In the genomic region with DNA sequence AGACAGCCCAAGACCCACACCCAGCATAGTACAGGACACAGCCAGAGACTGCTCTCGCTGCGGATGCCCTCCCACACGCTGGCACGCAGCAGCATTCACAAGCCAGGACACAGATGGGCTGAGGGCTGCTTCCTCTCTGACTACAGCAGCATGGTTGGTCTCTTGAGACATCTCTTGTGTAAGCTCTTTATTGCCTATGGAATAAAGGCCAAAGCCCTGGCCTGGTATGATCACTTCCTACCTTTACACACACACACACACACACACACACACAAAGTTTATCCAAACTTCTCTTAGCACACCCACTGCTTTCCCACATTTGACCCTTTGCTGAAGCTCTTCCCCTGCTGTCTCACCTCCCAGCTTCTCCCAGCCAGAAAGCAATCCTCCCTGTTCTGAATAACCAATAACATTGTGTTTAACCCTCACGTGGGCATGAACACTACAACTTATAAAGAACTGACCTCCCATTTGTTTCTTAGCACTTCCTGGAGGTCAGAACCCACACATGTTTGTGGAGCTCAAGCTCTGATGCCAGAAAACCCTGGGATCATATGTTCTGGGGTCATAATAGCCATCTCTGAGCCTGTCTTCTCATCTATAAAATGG, we compare ENCODE assay signal across 8 cellular contexts. TPM values are rescaled to one million over a fixed set of nuclear protein-coding genes. Genes with fewer than 3 reads are reported as not detected.
DNase-seq lines count a peak whose midpoint lies in the region; ATAC-seq lines count a peak whose summit lies in the region.

No MANE protein-coding gene starts in this region.

- H3K27me3 Mint-ChIP-seq in activated CD4-positive, alpha-beta T cell treated with anti-CD3 and anti-CD28 coated beads for 36 hours, result no peaks in the 10 kb centered on the region

- no peaks in the 10 kb centered on the region for H3K27me3 ChIP-seq in subcutaneous abdominal adipose tissue (ENCODE audit: control insufficient read depth in 5 of 5, insufficient read depth in 4 of 5, low read length in 5 of 5)

- intact Hi-C loops in activated CD4-positive, alpha-beta T cell treated with anti-CD3 and anti-CD28 coated beads for 36 hours (cut with DNase I, micrococcal nuclease), result loop anchor here (2.0 to 5.0 kb wide), 2 partner anchors 153 to 521 kb away; a partner anchor contains a TSS

- peak overlapping the region in 4 of 5 donors; percentile 45 to 63 (median 60) for H3K9ac ChIP-seq in subcutaneous abdominal adipose tissue (ENCODE audit: low read length in 5 of 5)

- no peak overlapping the region for H3K27ac Mint-ChIP-seq in activated CD4-positive, alpha-beta T cell treated with anti-CD3 and anti-CD28 coated beads for 36 hours

- peak overlapping the region; percentile 97 for H3K4me3 Mint-ChIP-seq in activated CD4-positive, alpha-beta T cell treated with anti-CD3 and anti-CD28 coated beads for 36 hours

- POLR2A ChIA-PET in activated CD4-positive, alpha-beta T cell treated with anti-CD3 and anti-CD28 coated beads for 36 hours (lab: Charles Lee), result interaction anchor here (0.6 kb wide), 1 partner anchor 50 kb away, joined by 5 read pairs; no protein-coding TSS in a partner anchor

- H3K36me3 ChIP-seq in subcutaneous abdominal adipose tissue (ENCODE audit: control insufficient read depth in 5 of 5, insufficient read depth in 5 of 5, low read length in 5 of 5), result no peaks in the 10 kb centered on the region

- peaks cover 32% of the 10 kb centered on the region for H3K4me1 Mint-ChIP-seq in activated CD4-positive, alpha-beta T cell treated with anti-CD3 and anti-CD28 coated beads for 36 hours

- peak; percentile 37 for DNase-seq in activated CD4-positive, alpha-beta T cell treated with anti-CD3 and anti-CD28 coated beads for 36 hours
- DNase-seq in activated CD4-positive, alpha-beta T cell treated with anti-CD3 and anti-CD28 coated beads, Interleukin-2, amount 50 U/mL, for 4 hours, result no peak
- peak; percentile 92 for DNase-seq in NCI-H446 treated with DMSO at 0.1 percent for 48 hours (lab: John Stamatoyannopoulos, UW)
- peak; percentile 85 for DNase-seq in brain pericyte (ENCODE audit: low read depth, low spot score)
- peak; percentile 68 for DNase-seq in left kidney (ENCODE audit: low read depth, low spot score)
- DNase-seq in NCI-H2227 (lab: John Stamatoyannopoulos, UW; ENCODE audit: unreplicated experiment), result no peak

- H3K9me3 Mint-ChIP-seq in activated CD4-positive, alpha-beta T cell treated with anti-CD3 and anti-CD28 coated beads for 36 hours (ENCODE audit: low read depth), result peaks cover 2% of the 10 kb centered on the region

- ATAC-seq in activated CD4-positive, alpha-beta T cell treated with anti-CD3 and anti-CD28 coated beads for 36 hours, result no peak
- ATAC-seq in GM21447 (IDR thresholded peaks at IDR 0.05; ENCODE audit: unreplicated experiment), result no peak

- H3K4me3 ChIP-seq in subcutaneous abdominal adipose tissue (ENCODE audit: low read depth in 1 of 5, low read length in 5 of 5), result peak overlapping the region; percentile 66 to 90 (median 89)

- H3K9me3 ChIP-seq in subcutaneous abdominal adipose tissue (ENCODE audit: control insufficient read depth in 5 of 5, low read length in 5 of 5), result no peaks in the 10 kb centered on the region

- CTCF ChIA-PET in activated CD4-positive, alpha-beta T cell treated with anti-CD3 and anti-CD28 coated beads for 36 hours (lab: Charles Lee), result interaction anchor here (0.8 to 1.7 kb wide), 3 partner anchors 8 to 70 kb away, joined by 3 to 8 read pairs (median 3); no protein-coding TSS in a partner anchor

- H3K4me1 ChIP-seq in subcutaneous abdominal adipose tissue (ENCODE audit: control insufficient read depth in 5 of 5, insufficient read depth in 5 of 5, low read length in 5 of 5), result peaks cover 7 to 56% (median 39%) of the 10 kb centered on the region in 5 donors

- peak overlapping the region; percentile 78 for H3K27ac ChIP-seq in subcutaneous abdominal adipose tissue (ENCODE audit: low read depth, low read length)

- no peaks in the 10 kb centered on the region for H3K36me3 Mint-ChIP-seq in activated CD4-positive, alpha-beta T cell treated with anti-CD3 and anti-CD28 coated beads for 36 hours (ENCODE audit: low read depth)

RNA-seq across cellular contexts. Expression of a gene that starts 1.2 kb away (rescaled TPM):
- 10 to 100 TPM; 13.2 to 13.6 TPM for total RNA-seq in activated CD4-positive, alpha-beta T cell treated with anti-CD3 and anti-CD28 coated beads for 36 hours

RNA-seq across cellular contexts. Expression of a gene that starts 47.5 kb away (rescaled TPM):
- not detected for total RNA-seq in activated CD4-positive, alpha-beta T cell treated with anti-CD3 and anti-CD28 coated beads for 36 hours

Comparison
In these comparisons a context has a peak if more than half of its experiments do, and no peak if none do; other contexts are left out.
1. DNase-seq: peak in activated CD4-positive, alpha-beta T cell treated with anti-CD3 and anti-CD28 coated beads for 36 hours (single experiment), NCI-H446 treated with DMSO at 0.1 percent for 48 hours (single experiment), brain pericyte (single experiment) and left kidney (single experiment); none in activated CD4-positive, alpha-beta T cell treated with anti-CD3 and anti-CD28 coated beads, Interleukin-2, amount 50 U/mL, for 4 hours (0 of 2) and NCI-H2227 (single experiment).